Comparison of ENCODE assay signal across 1 cellular context in the genomic region with DNA sequence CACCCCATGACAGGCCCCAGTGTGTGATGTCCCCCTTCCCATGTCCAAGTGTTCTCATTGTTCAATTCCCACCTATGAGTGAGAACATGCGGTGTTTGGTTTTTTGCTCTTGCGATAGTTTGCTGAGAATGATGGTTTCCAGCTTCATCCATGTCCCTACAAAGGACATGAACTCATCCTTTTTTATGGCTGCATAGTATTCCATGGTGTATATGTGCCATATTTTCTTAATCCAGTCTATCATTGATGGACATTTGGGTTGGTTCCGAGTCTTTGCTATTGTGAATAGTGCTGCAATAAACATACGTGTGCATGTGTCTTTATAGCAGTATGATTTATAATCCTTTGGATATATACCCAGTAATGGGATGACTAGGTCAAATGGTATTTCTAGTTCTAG.
TF ChIP-seq lines count a peak whose summit lies in the region.
"Not testable (repeated sequence)": the region's sequence is repeated elsewhere in the genome, so short reads cannot be mapped to it uniquely, and the experiment has no call there.

No MANE protein-coding gene starts in this region.

- not testable (repeated sequence) for H3K27ac ChIP-seq in HEK293 (ENCODE audit: extremely low read depth, low read depth, low read length)

- TF ChIP-seq CTCF in HEK293 (tag by site-specific recombination; IDR thresholded peaks at IDR 0.05) = not testable (repeated sequence)

- H3K4me1 ChIP-seq in HEK293 (ENCODE audit: control insufficient read depth, insufficient read depth, low read length) = not testable (repeated sequence)

- H3K36me3 ChIP-seq in HEK293 (ENCODE audit: control insufficient read depth in 2 of 2, insufficient read depth in 1 of 2, low read length in 2 of 2) = not testable (repeated sequence)

- CTCF ChIA-PET in HEK293 (lab: Yijun Ruan, JAX) = not testable (repeated sequence)

- not testable (repeated sequence) for H3K4me3 ChIP-seq in HEK293 (ENCODE audit: low read depth, low read length)

- H3K9me3 ChIP-seq in HEK293 (ENCODE audit: control insufficient read depth, insufficient read depth, low read depth, low read length) = not testable (repeated sequence)

- POLR2A ChIA-PET in HEK293 (lab: Yijun Ruan, JAX) = not testable (repeated sequence)

TF ChIP-seq in HEK293, 187 proteins besides CTCF, POLR2A, EP300 and RAD21:
- TF ChIP-seq, protein P1, sequence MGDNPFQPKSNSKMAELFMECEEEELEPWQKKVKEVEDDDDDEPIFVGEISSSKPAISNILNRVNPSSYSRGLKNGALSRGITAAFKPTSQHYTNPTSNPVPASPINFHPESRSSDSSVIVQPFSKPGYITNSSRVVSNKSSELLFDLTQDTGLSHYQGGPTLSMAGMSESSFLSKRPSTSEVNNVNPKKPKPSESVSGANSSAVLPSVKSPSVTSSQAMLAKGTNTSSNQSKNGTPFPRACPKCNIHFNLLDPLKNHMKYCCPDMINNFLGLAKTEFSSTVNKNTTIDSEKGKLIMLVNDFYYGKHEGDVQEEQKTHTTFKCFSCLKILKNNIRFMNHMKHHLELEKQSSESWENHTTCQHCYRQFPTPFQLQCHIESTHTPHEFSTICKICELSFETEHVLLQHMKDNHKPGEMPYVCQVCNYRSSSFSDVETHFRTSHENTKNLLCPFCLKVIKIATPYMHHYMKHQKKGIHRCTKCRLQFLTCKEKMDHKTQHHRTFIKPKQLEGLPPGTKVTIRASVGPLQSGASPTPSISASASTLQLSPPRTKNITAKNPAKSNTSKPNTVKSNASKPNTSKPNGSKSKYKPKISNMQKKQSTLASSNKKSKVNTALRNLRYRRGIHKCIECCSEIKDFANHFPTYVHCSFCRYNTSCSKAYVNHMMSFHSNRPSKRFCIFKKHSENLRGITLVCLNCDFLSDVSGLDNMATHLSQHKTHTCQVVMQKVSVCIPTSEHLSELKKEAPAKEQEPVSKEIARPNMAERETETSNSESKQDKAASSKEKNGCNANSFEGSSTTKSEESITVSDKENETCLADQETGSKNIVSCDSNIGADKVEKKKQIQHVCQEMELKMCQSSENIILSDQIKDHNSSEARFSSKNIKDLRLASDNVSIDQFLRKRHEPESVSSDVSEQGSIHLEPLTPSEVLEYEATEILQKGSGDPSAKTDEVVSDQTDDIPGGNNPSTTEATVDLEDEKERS (tag by site-specific recombination; IDR thresholded peaks at IDR 0.05) = 0 out of 2 replicates have a peak, but pooled peaks have one; percentile 59
- peak; percentile 89; the same call in 1 of the 2 replicates for TF ChIP-seq ZNF146 (tag by site-specific recombination; IDR thresholded peaks at IDR 0.05)
